1 cellular context compared by ENCODE assay signal in genomic region chr6:19824058-19824807, GRCh38.
TF ChIP-seq lines count a peak whose summit lies in the region.

No MANE protein-coding gene starts in this region.

TF ChIP-seq in HEK293, 187 proteins besides CTCF, POLR2A, EP300 and RAD21 (continued from another document):
- TF ChIP-seq, protein P1, sequence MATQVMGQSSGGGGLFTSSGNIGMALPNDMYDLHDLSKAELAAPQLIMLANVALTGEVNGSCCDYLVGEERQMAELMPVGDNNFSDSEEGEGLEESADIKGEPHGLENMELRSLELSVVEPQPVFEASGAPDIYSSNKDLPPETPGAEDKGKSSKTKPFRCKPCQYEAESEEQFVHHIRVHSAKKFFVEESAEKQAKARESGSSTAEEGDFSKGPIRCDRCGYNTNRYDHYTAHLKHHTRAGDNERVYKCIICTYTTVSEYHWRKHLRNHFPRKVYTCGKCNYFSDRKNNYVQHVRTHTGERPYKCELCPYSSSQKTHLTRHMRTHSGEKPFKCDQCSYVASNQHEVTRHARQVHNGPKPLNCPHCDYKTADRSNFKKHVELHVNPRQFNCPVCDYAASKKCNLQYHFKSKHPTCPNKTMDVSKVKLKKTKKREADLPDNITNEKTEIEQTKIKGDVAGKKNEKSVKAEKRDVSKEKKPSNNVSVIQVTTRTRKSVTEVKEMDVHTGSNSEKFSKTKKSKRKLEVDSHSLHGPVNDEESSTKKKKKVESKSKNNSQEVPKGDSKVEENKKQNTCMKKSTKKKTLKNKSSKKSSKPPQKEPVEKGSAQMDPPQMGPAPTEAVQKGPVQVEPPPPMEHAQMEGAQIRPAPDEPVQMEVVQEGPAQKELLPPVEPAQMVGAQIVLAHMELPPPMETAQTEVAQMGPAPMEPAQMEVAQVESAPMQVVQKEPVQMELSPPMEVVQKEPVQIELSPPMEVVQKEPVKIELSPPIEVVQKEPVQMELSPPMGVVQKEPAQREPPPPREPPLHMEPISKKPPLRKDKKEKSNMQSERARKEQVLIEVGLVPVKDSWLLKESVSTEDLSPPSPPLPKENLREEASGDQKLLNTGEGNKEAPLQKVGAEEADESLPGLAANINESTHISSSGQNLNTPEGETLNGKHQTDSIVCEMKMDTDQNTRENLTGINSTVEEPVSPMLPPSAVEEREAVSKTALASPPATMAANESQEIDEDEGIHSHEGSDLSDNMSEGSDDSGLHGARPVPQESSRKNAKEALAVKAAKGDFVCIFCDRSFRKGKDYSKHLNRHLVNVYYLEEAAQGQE (tag by site-specific recombination; IDR thresholded peaks at IDR 0.05), result peak; percentile 67
- TF ChIP-seq ZNF654 (tag by site-specific recombination; IDR thresholded peaks at IDR 0.05; ENCODE audit: low read depth), result 0 out of 2 replicates have a peak, but pooled peaks have one; percentile 6
- TF ChIP-seq ZNF585B (tag by site-specific recombination; IDR thresholded peaks at IDR 0.05), result no peak
- peak; percentile 66; the same call in 1 of the 2 replicates for TF ChIP-seq AEBP2 (tag by site-specific recombination; IDR thresholded peaks at IDR 0.05; ENCODE audit: borderline replicate concordance)
- TF ChIP-seq ZNF140 (tag by site-specific recombination; IDR thresholded peaks at IDR 0.05), result peak; percentile 88
- TF ChIP-seq ZNF560 (tag by site-specific recombination; IDR thresholded peaks at IDR 0.05; ENCODE audit: borderline replicate concordance), result 0 out of 2 replicates have a peak, but pooled peaks have one; percentile 10
- TF ChIP-seq ZNF510 (tag by site-specific recombination; IDR thresholded peaks at IDR 0.05; ENCODE audit: insufficient replicate concordance), result peak; percentile 78
- TF ChIP-seq ZNF155 (tag by site-specific recombination; IDR thresholded peaks at IDR 0.05), result no peak
- TF ChIP-seq ZNF785 (tag by site-specific recombination; IDR thresholded peaks at IDR 0.05), result no peak
- TF ChIP-seq ZNF433 (tag by site-specific recombination; IDR thresholded peaks at IDR 0.05; ENCODE audit: low read depth), result peak; percentile 49; the same call in 1 of the 2 replicates
- no peak for TF ChIP-seq ZNF416 (tag by site-specific recombination; IDR thresholded peaks at IDR 0.05)
- TF ChIP-seq ZBTB8A (tag by site-specific recombination; IDR thresholded peaks at IDR 0.05), result peak; percentile 61
- TF ChIP-seq ZNF19 (tag by site-specific recombination; IDR thresholded peaks at IDR 0.05; ENCODE audit: low read depth), result 0 out of 2 replicates have a peak, but pooled peaks have one; percentile 15
- no peak for TF ChIP-seq ZNF311 (tag by site-specific recombination; IDR thresholded peaks at IDR 0.05; ENCODE audit: borderline replicate concordance)
- no peak for TF ChIP-seq ZBTB26 (tag by site-specific recombination; optimal IDR thresholded peaks at IDR 0.05)
- TF ChIP-seq ZNF266 (tag by site-specific recombination; IDR thresholded peaks at IDR 0.05; ENCODE audit: low read depth), result 0 out of 2 replicates have a peak, but pooled peaks have one; percentile 53
- TF ChIP-seq, protein P2, sequence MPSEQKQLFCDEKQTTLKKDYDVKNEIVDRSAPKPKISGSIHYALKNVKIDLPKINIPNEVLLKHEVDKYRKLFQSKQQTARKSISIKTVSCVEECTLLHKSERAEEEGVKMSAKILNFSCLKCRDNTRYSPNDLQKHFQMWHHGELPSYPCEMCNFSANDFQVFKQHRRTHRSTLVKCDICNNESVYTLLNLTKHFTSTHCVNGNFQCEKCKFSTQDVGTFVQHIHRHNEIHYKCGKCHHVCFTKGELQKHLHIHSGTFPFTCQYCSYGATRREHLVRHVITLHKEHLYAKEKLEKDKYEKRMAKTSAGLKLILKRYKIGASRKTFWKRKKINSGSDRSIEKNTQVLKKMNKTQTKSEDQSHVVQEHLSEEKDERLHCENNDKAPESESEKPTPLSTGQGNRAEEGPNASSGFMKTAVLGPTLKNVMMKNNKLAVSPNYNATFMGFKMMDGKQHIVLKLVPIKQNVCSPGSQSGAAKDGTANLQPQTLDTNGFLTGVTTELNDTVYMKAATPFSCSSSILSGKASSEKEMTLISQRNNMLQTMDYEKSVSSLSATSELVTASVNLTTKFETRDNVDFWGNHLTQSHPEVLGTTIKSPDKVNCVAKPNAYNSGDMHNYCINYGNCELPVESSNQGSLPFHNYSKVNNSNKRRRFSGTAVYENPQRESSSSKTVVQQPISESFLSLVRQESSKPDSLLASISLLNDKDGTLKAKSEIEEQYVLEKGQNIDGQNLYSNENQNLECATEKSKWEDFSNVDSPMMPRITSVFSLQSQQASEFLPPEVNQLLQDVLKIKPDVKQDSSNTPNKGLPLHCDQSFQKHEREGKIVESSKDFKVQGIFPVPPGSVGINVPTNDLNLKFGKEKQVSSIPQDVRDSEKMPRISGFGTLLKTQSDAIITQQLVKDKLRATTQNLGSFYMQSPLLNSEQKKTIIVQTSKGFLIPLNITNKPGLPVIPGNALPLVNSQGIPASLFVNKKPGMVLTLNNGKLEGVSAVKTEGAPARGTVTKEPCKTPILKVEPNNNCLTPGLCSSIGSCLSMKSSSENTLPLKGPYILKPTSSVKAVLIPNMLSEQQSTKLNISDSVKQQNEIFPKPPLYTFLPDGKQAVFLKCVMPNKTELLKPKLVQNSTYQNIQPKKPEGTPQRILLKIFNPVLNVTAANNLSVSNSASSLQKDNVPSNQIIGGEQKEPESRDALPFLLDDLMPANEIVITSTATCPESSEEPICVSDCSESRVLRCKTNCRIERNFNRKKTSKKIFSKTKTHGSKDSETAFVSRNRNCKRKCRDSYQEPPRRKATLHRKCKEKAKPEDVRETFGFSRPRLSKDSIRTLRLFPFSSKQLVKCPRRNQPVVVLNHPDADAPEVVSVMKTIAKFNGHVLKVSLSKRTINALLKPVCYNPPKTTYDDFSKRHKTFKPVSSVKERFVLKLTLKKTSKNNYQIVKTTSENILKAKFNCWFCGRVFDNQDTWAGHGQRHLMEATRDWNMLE (tag by site-specific recombination; conservative IDR thresholded peaks at IDR 0.05; ENCODE audit: low read depth), result peak; percentile 85
- peak; percentile 83 for TF ChIP-seq ZNF426 (tag by site-specific recombination; IDR thresholded peaks at IDR 0.05)
- TF ChIP-seq REPIN1 (tag by site-specific recombination; IDR thresholded peaks at IDR 0.05; ENCODE audit: low read depth), result no peak
- TF ChIP-seq ZNF248 (tag by site-specific recombination; IDR thresholded peaks at IDR 0.05), result no peak
- TF ChIP-seq ZNF623 (tag by site-specific recombination; IDR thresholded peaks at IDR 0.05), result peak; percentile 64
- peak; percentile 53; the same call in 1 of the 2 replicates for TF ChIP-seq ZXDB (tag by site-specific recombination; IDR thresholded peaks at IDR 0.05)
- TF ChIP-seq ZBTB11 (tag by site-specific recombination; conservative IDR thresholded peaks at IDR 0.05; ENCODE audit: low read depth), result peak; percentile 63
- no peak for TF ChIP-seq ZBTB7A (tag by site-specific recombination; IDR thresholded peaks at IDR 0.05; ENCODE audit: low read depth)
TF ChIP-seq in HEK293: peak in this region for 19.
